23 cellular contexts compared by ENCODE assay signal in genomic region chr20:54469952-54470351, GRCh38. TPM values are rescaled to one million over a fixed set of nuclear protein-coding genes. Genes with fewer than 3 reads are reported as not detected.
DNase-seq lines count a peak whose midpoint lies in the region; ATAC-seq, FAIRE-seq and TF ChIP-seq lines count a peak whose summit lies in the region.
"Had no signal": no experiment of that assay in that cellular context is flagged by ENCODE, and none has a peak within 500 bp of the region (broad histone marks: within the 10 kb centered on the region; RNA-seq: fewer than 3 reads in every experiment).

No MANE protein-coding gene starts in this region.

- H3K4me1 ChIP-seq in GM12878 (ENCODE audit: control insufficient read depth, insufficient read depth, low read length) (no peaks in the 10 kb centered on the region), cardiac muscle cell (ENCODE audit: low read depth) (no peaks in the 10 kb centered on the region), right cardiac atrium (ENCODE audit: control insufficient read depth, insufficient read depth, low read length) (no peaks in the 10 kb centered on the region), skeletal muscle tissue (ENCODE audit: control insufficient read depth in 3 of 3, insufficient read depth in 3 of 3, low read length in 3 of 3) (peaks cover 6 to 30% (median 8%) of the 10 kb centered on the region in 3 donors)
- H3K4me1 ChIP-seq: A549, Caco-2 had no signal

- 0% methylated on average over 1 of the region's 1 CpG for WGBS in GM12878 (ENCODE audit: insufficient coverage, insufficient replicate concordance, low lambda C conversion rate, missing lambda C conversion rate)
- 27% methylated on average over 1 of the region's 1 CpG for WGBS in right cardiac atrium

- H3K4me3 ChIP-seq in GM12878: no peak overlapping the region
- no peak overlapping the region for H3K4me3 ChIP-seq in cardiac muscle cell
- no peak overlapping the region for H3K4me3 ChIP-seq in right cardiac atrium (ENCODE audit: low read length)
- peak overlapping the region in 1 of 3 donors; percentile 39 for H3K4me3 ChIP-seq in skeletal muscle tissue (ENCODE audit: low read length in 3 of 3)
- H3K4me3 ChIP-seq: A549, PC-9 had no signal

- in situ Hi-C loops in GM12878 (cut with MboI): no loop called here

- H3K36me3 ChIP-seq in GM12878 (ENCODE audit: control insufficient read depth in 2 of 2, insufficient read depth in 2 of 2, low read length in 1 of 2) (no peaks in the 10 kb centered on the region), cardiac muscle cell (no peaks in the 10 kb centered on the region), skeletal muscle tissue (ENCODE audit: control insufficient read depth in 3 of 3, insufficient read depth in 3 of 3, low read length in 3 of 3) (no peaks in the 10 kb centered on the region)

- no peak overlapping the region for H3K4me2 ChIP-seq in GM12878 (ENCODE audit: control insufficient read depth, insufficient read depth)
- H3K4me2 ChIP-seq: A549, KMS-11, PC-9 had no signal

- RAD21 ChIA-PET in GM12878 (lab: Charles Lee; ENCODE audit: unreplicated experiment): no interaction called here

- no peak for ATAC-seq in GM12878
- ATAC-seq in right cardiac atrium: no peak
- ATAC-seq in HG03460 (IDR thresholded peaks at IDR 0.05; ENCODE audit: unreplicated experiment): no peak
- ATAC-seq: A549; CD8-positive, alpha-beta T cell had no signal

- SMC1A ChIA-PET in GM12878 (lab: Charles Lee; ENCODE audit: uncharacterized antibody, unreplicated experiment): interaction anchor here (1.2 kb wide), 1 partner anchor 14 kb away, joined by 3 read pairs; no protein-coding TSS in a partner anchor

- no TSS peak for BruUV-seq in GM12878 (replicated peaks; lab: Mats Ljungman, UMichigan)

- POLR2A ChIA-PET in GM12878 (lab: Charles Lee): no interaction called here

- no peak for TF ChIP-seq CTCF in GM12878 (IDR thresholded peaks at IDR 0.05 in 2 of 3, conservative IDR thresholded peaks at IDR 0.05 in 1 of 3; ENCODE audit: control insufficient read depth in 2 of 3, extremely low read depth in 1 of 3, insufficient read depth in 1 of 3, low read depth in 3 of 3, low read length in 3 of 3)
- TF ChIP-seq CTCF in cardiac muscle cell (IDR thresholded peaks at IDR 0.05; ENCODE audit: low read depth, low read length): no peak

- H3K27me3 ChIP-seq in GM12878 (replicated peaks in 1 of 2; ENCODE audit: control insufficient read depth in 2 of 2, insufficient read depth in 2 of 2, low read length in 1 of 2) (peaks cover 2% of the 10 kb centered on the region in 2 experiments; a peak in 3 of 4 replicates), cardiac muscle cell (no peaks in the 10 kb centered on the region), right cardiac atrium (ENCODE audit: control insufficient read depth, insufficient read depth) (no peaks in the 10 kb centered on the region), skeletal muscle tissue (ENCODE audit: control insufficient read depth in 3 of 3, insufficient read depth in 3 of 3, low read length in 3 of 3) (no peaks in the 10 kb centered on the region)

- H3K27ac ChIP-seq in GM12878 (ENCODE audit: control insufficient read depth, insufficient read depth): no peak overlapping the region
- H3K27ac ChIP-seq in cardiac muscle cell: peak overlapping the region; percentile 57
- H3K27ac ChIP-seq in right cardiac atrium (ENCODE audit: low read length): peak overlapping the region; percentile 15
- peak overlapping the region; percentile 14 for H3K27ac ChIP-seq in skeletal muscle tissue (ENCODE audit: low read depth, low read length)
- H3K27ac ChIP-seq: A549, HL-60, KMS-11, PC-9 had no signal

- no peak for TF ChIP-seq POLR2A in GM12878 (IDR thresholded peaks at IDR 0.05; ENCODE audit: low read depth, low read length)

- H3K9ac ChIP-seq in GM12878 (ENCODE audit: control insufficient read depth, insufficient read depth, low read length) (no peak overlapping the region), skeletal muscle tissue (ENCODE audit: low read depth in 1 of 3, low read length in 3 of 3) (no peak overlapping the region)
- H3K9ac ChIP-seq: KMS-11 had no signal

- H2AFZ ChIP-seq in GM12878 (ENCODE audit: control insufficient read depth, low read depth, low read length): no peak overlapping the region
- H2AFZ ChIP-seq: PC-9 had no signal

- DNase-seq in GM12878 (ENCODE audit: low read depth, low spot score) (no peak), cardiac muscle cell (ENCODE audit: low read depth in 1 of 2, low spot score in 1 of 2) (peak in 1 of 2 donors; percentile 4), right cardiac atrium (peak in 1 of 3 donors; percentile 14), mesenteric fat pad (ENCODE audit: low spot score) (no peak)
- no peak for DNase-seq in activated CD4-positive, alpha-beta T cell treated with anti-CD3 and anti-CD28 coated beads, Interleukin-2, amount 50 U/mL, for 1 hour
- DNase-seq: C1 segment of cervical spinal cord; Caco-2; CD8-positive, alpha-beta T cell; DMS79 treated with DMSO at 0.1 percent for 48 hours; MM.1S; NCI-H1417; NCI-H1694; NCI-H2029 treated with DMSO at 0.1 percent for 48 hours; NCI-H446 treated with DMSO at 0.1 percent for 48 hours; NK-92 treated with Interleukin-12 subunit alpha and Interleukin-12 subunit beta, amount 100 ng/mL, for 24 hours; PC-9 had no signal

- H4K20me1 ChIP-seq in GM12878 (ENCODE audit: control insufficient read depth, insufficient read depth): no peaks in the 10 kb centered on the region

- TF ChIP-seq EP300 in GM12878 (IDR thresholded peaks at IDR 0.05; ENCODE audit: borderline replicate concordance in 1 of 2, control insufficient read depth in 1 of 2, low read depth in 2 of 2, low read length in 2 of 2): no peak

- CTCF ChIA-PET in GM12878 (lab: Yijun Ruan, JAX): interaction anchor here (0.6 kb wide), 1 partner anchor 176 kb away, joined by 3 read pairs; no protein-coding TSS in a partner anchor

- H3K9me3 ChIP-seq in GM12878 (replicated peaks; ENCODE audit: control insufficient read depth, insufficient read depth, low read length) (no peaks in the 10 kb centered on the region), cardiac muscle cell (ENCODE audit: low read depth) (no peaks in the 10 kb centered on the region), right cardiac atrium (ENCODE audit: control insufficient read depth, low read length) (no peaks in the 10 kb centered on the region), skeletal muscle tissue (ENCODE audit: control insufficient read depth in 3 of 3, low read length in 3 of 3) (no peaks in the 10 kb centered on the region)
- H3K9me3 ChIP-seq: A549, Caco-2 had no signal

- no peak for TF ChIP-seq RAD21 in GM12878 (IDR thresholded peaks at IDR 0.05; ENCODE audit: insufficient read depth, low read depth, low read length)

- no peak for FAIRE-seq in GM12878 (lab: Jason Lieb, UNC)
- FAIRE-seq: A549 had no signal

- no peaks in the 10 kb centered on the region for H3K79me2 ChIP-seq in GM12878 (ENCODE audit: control insufficient read depth, insufficient read depth, low read length)

- intact Hi-C loops in GM12878 (cut with micrococcal nuclease; ENCODE audit: unreplicated experiment): no loop called here
- intact Hi-C loops in right cardiac atrium (cut with DNase I): loop anchor here in 1 of 4 donors (10.0 kb wide), 1 partner anchor 155 kb away; no protein-coding TSS in a partner anchor

TF ChIP-seq in GM12878, 131 proteins besides CTCF, POLR2A, EP300 and RAD21 (continues in another document):
- TF ChIP-seq, protein P1, sequence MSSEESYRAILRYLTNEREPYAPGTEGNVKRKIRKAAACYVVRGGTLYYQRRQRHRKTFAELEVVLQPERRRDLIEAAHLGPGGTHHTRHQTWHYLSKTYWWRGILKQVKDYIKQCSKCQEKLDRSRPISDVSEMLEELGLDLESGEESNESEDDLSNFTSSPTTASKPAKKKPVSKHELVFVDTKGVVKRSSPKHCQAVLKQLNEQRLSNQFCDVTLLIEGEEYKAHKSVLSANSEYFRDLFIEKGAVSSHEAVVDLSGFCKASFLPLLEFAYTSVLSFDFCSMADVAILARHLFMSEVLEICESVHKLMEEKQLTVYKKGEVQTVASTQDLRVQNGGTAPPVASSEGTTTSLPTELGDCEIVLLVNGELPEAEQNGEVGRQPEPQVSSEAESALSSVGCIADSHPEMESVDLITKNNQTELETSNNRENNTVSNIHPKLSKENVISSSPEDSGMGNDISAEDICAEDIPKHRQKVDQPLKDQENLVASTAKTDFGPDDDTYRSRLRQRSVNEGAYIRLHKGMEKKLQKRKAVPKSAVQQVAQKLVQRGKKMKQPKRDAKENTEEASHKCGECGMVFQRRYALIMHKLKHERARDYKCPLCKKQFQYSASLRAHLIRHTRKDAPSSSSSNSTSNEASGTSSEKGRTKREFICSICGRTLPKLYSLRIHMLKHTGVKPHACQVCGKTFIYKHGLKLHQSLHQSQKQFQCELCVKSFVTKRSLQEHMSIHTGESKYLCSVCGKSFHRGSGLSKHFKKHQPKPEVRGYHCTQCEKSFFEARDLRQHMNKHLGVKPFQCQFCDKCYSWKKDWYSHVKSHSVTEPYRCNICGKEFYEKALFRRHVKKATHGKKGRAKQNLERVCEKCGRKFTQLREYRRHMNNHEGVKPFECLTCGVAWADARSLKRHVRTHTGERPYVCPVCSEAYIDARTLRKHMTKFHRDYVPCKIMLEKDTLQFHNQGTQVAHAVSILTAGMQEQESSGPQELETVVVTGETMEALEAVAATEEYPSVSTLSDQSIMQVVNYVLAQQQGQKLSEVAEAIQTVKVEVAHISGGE (CRISPR knock-in tag; IDR thresholded peaks at IDR 0.05): no peak
- TF ChIP-seq BHLHE40 (IDR thresholded peaks at IDR 0.05; ENCODE audit: borderline replicate concordance in 1 of 2, low read depth in 2 of 2, low read length in 1 of 2): no peak

RNA-seq across cellular contexts. Expression of gene DOK5, which starts 5.4 kb away (rescaled TPM):
- total RNA-seq in GM12878 (2013; cell fraction: nucleolus; rRNA removed): not detected in 2 replicates
- total RNA-seq in GM12878 (2014; rRNA removed): not detected in 2 replicates
- total RNA-seq in GM12878 (2014; rRNA removed; fragmentation: Illumina TruSeq; extraction: Trizol): not detected in 2 replicates
- not detected in 2 replicates for total RNA-seq in GM12878 (2021)
- polyA plus RNA-seq in GM12878 (2011; ENCODE audit: low read depth): not detected
- polyA plus RNA-seq in GM12878 (2011; rRNA removed): 0.03 and 0.07 TPM in 2 replicates
- not detected in 2 replicates for polyA plus RNA-seq in GM12878 (2011; cell fraction: cytosol; rRNA removed)
- polyA plus RNA-seq in GM12878 (2011; cell fraction: nucleus; rRNA removed): not detected in 2 replicates
- not detected in 2 replicates for polyA plus RNA-seq in GM12878 (2012)
- polyA plus RNA-seq in GM12878 (2014; fragmentation: Illumina TruSeq; extraction: Trizol): not detected in 2 replicates
- polyA plus RNA-seq in GM12878 (2014; fragmentation: Nextera tagmentation; extraction: Ambion mirVana): not detected
- not detected in 2 replicates for polyA plus RNA-seq in GM12878 (2014; rRNA removed)
- polyA plus RNA-seq in GM12878 (2016; fragmentation: Nextera tagmentation; extraction: Ambion mirVana): not detected
- not detected in 2 replicates for polyA minus RNA-seq in GM12878 (2011; rRNA and poly(A)+ RNA removed)
- polyA minus RNA-seq in GM12878 (2011; cell fraction: cytosol; rRNA and poly(A)+ RNA removed): not detected in 2 replicates
- polyA minus RNA-seq in GM12878 (2011; cell fraction: nucleus; rRNA and poly(A)+ RNA removed): not detected in 2 replicates
- total RNA-seq in cardiac muscle cell: 1.0 and 1.4 TPM in 2 replicates
- 1.6 and 5.9 TPM in 2 replicates for polyA plus RNA-seq in cardiac muscle cell
- 10 to 100 TPM; 10.6 to 20.2 (median 16.6) TPM for total RNA-seq in right cardiac atrium
- 12.9 TPM for polyA plus RNA-seq in right cardiac atrium
- 31.3 TPM for total RNA-seq in skeletal muscle tissue
- total RNA-seq in mesenteric fat pad: 4.6 TPM
- total RNA-seq: Caco-2; CD8-positive, alpha-beta T cell; PC-9; RPMI7951 had no signal
- polyA plus RNA-seq: A549, IgD-negative memory B cell had no signal
